ENCODE assay signal across 13 cellular contexts in genomic region chr17:418421-418751, GRCh38. TPM values are rescaled to one million over a fixed set of nuclear protein-coding genes. Genes with fewer than 3 reads are reported as not detected.
DNase-seq lines count a peak whose midpoint lies in the region; ATAC-seq lines count a peak whose summit lies in the region.
"Had no signal": no experiment of that assay in that cellular context is flagged by ENCODE, and none has a peak within 500 bp of the region (broad histone marks: within the 10 kb centered on the region; RNA-seq: fewer than 3 reads in every experiment).

No MANE protein-coding gene starts in this region.

- H3K23ac ChIP-seq in mesendoderm (ENCODE audit: low read length): no peak overlapping the region

- peak overlapping the region; percentile 96 for H3K27ac Mint-ChIP-seq in activated CD4-positive, alpha-beta memory T cell treated with anti-CD3 and anti-CD28 coated beads for 36 hours

- no peak overlapping the region for H2BK5ac ChIP-seq in mesendoderm (ENCODE audit: low read length)

- no peaks in the 10 kb centered on the region for H3K36me3 ChIP-seq in mesendoderm (ENCODE audit: control insufficient read depth, insufficient read depth, low read length)
- H3K36me3 ChIP-seq: colonic mucosa, SJCRH30, uterus had no signal

- peaks cover 2% of the 10 kb centered on the region for H3K9me3 Mint-ChIP-seq in activated CD4-positive, alpha-beta memory T cell treated with anti-CD3 and anti-CD28 coated beads for 36 hours

- no peaks in the 10 kb centered on the region for H3K27me3 ChIP-seq in mesendoderm (ENCODE audit: insufficient read depth, low read length, poor library complexity)
- H3K27me3 ChIP-seq: colonic mucosa, SJCRH30, uterus had no signal

- no CpG with 5 or more reads among the region's 8 CpGs for WGBS in mesendoderm (ENCODE audit: extremely low coverage, insufficient coverage, low lambda C conversion rate)

- H3K27ac ChIP-seq in mesendoderm (ENCODE audit: low read depth, low read length): no peak overlapping the region
- H3K27ac ChIP-seq: colonic mucosa, SJCRH30, uterus had no signal

- no peaks in the 10 kb centered on the region for H3K79me2 ChIP-seq in mesendoderm (ENCODE audit: control insufficient read depth, insufficient read depth, low read length)

- H2BK15ac ChIP-seq in mesendoderm (replicated peaks; ENCODE audit: low read depth): no peak overlapping the region

- peak overlapping the region; percentile 37 for H3K4me3 Mint-ChIP-seq in activated CD4-positive, alpha-beta memory T cell treated with anti-CD3 and anti-CD28 coated beads for 36 hours

- H3K9ac ChIP-seq in mesendoderm (ENCODE audit: low read length): no peak overlapping the region

- H3K27me3 Mint-ChIP-seq in activated CD4-positive, alpha-beta memory T cell treated with anti-CD3 and anti-CD28 coated beads for 36 hours: no peaks in the 10 kb centered on the region

- no peaks in the 10 kb centered on the region for H3K4me1 ChIP-seq in mesendoderm (ENCODE audit: control insufficient read depth, low read depth, low read length)
- H3K4me1 ChIP-seq: colonic mucosa, SJCRH30, uterus had no signal

- CTCF ChIA-PET in activated CD4-positive, alpha-beta memory T cell treated with anti-CD3 and anti-CD28 coated beads for 36 hours (lab: Charles Lee): interaction anchor here (1.3 kb wide), 1 partner anchor 282 kb away, joined by 6 read pairs; no protein-coding TSS in a partner anchor

- H3K4ac ChIP-seq in mesendoderm (ENCODE audit: low read depth, low read length): no peak overlapping the region

- H3K4me1 Mint-ChIP-seq in activated CD4-positive, alpha-beta memory T cell treated with anti-CD3 and anti-CD28 coated beads for 36 hours (ENCODE audit: low read depth): peaks cover 60% of the 10 kb centered on the region

- DNase-seq in stimulated activated CD4-positive, alpha-beta T cell treated with anti-CD3 and anti-CD28 coated beads, Interleukin-15, amount 100 ng/mL, for 24 hours: peak; percentile 62
- DNase-seq in stimulated activated CD4-positive, alpha-beta T cell treated with anti-CD3 and anti-CD28 coated beads, Interleukin-12 subunit alpha, Interleukin-12 subunit beta, amount 100 ng/mL, for 4 hours: no peak
- peak; percentile 78 for DNase-seq in activated CD4-positive, alpha-beta memory T cell treated with anti-CD3 and anti-CD28 coated beads for 36 hours
- DNase-seq in effector CD4-positive, alpha-beta T cell: peak; percentile 34
- DNase-seq in mesendoderm (no peak), NCI-H1105 (lab: John Stamatoyannopoulos, UW) (no peak), inferior parietal cortex (ENCODE audit: extremely low spot score) (no peak)
- DNase-seq: colonic mucosa, NCI-H524, SJCRH30, uterus had no signal

- no peak overlapping the region for H3K18ac ChIP-seq in mesendoderm (ENCODE audit: low read length)

- H3K79me1 ChIP-seq in mesendoderm (ENCODE audit: low read length): no peaks in the 10 kb centered on the region

- no peak overlapping the region for H2BK120ac ChIP-seq in mesendoderm (ENCODE audit: low read depth, low read length)

- POLR2A ChIA-PET in activated CD4-positive, alpha-beta memory T cell treated with anti-CD3 and anti-CD28 coated beads for 36 hours (lab: Charles Lee): interaction anchor here (0.6 kb wide), 1 partner anchor 125 kb away, joined by 6 read pairs; no protein-coding TSS in a partner anchor

- no peak overlapping the region for H3K56ac ChIP-seq in mesendoderm (ENCODE audit: low read length)

- no peak overlapping the region for H4K5ac ChIP-seq in mesendoderm (ENCODE audit: low read length)

- no peak overlapping the region for H2AK5ac ChIP-seq in mesendoderm (ENCODE audit: low read length)

- peaks cover 10% of the 10 kb centered on the region for H3K36me3 Mint-ChIP-seq in activated CD4-positive, alpha-beta memory T cell treated with anti-CD3 and anti-CD28 coated beads for 36 hours

- no peak overlapping the region for H3K4me3 ChIP-seq in mesendoderm (ENCODE audit: low read length)
- H3K4me3 ChIP-seq: colonic mucosa, lung, SJCRH30, uterus had no signal

- no peak overlapping the region for H3K4me2 ChIP-seq in mesendoderm (ENCODE audit: low read length)

- H4K8ac ChIP-seq in mesendoderm (ENCODE audit: low read depth, low read length): no peak overlapping the region

- ATAC-seq in GM19023 (IDR thresholded peaks at IDR 0.05; ENCODE audit: unreplicated experiment): no peak

- intact Hi-C loops in activated CD4-positive, alpha-beta memory T cell treated with anti-CD3 and anti-CD28 coated beads for 36 hours (cut with micrococcal nuclease): loop anchor here (2.0 kb wide), 1 partner anchor 224 kb away; no protein-coding TSS in a partner anchor

RNA-seq across cellular contexts. Expression of gene RFLNB, which starts 27.4 kb away (rescaled TPM):
- total RNA-seq in activated CD4-positive, alpha-beta memory T cell treated with anti-CD3 and anti-CD28 coated beads for 36 hours: 10 to 100 TPM; 49.0 to 49.1 TPM
- 15.6 TPM for polyA plus RNA-seq in mesendoderm (2013, experiment 1 of 2)
- polyA plus RNA-seq in mesendoderm (2013, experiment 2 of 2): 16.6 TPM

Comparison
In these comparisons a context has a peak if more than half of its experiments do, and no peak if none do; other contexts are left out.
1. DNase-seq: peak in stimulated activated CD4-positive, alpha-beta T cell treated with anti-CD3 and anti-CD28 coated beads, Interleukin-15, amount 100 ng/mL, for 24 hours (single experiment), activated CD4-positive, alpha-beta memory T cell treated with anti-CD3 and anti-CD28 coated beads for 36 hours (single experiment) and effector CD4-positive, alpha-beta T cell (single experiment); none in stimulated activated CD4-positive, alpha-beta T cell treated with anti-CD3 and anti-CD28 coated beads, Interleukin-12 subunit alpha, Interleukin-12 subunit beta, amount 100 ng/mL, for 4 hours (single experiment), mesendoderm (single experiment), NCI-H1105 (single experiment) and inferior parietal cortex (single experiment).